In the genomic region with DNA sequence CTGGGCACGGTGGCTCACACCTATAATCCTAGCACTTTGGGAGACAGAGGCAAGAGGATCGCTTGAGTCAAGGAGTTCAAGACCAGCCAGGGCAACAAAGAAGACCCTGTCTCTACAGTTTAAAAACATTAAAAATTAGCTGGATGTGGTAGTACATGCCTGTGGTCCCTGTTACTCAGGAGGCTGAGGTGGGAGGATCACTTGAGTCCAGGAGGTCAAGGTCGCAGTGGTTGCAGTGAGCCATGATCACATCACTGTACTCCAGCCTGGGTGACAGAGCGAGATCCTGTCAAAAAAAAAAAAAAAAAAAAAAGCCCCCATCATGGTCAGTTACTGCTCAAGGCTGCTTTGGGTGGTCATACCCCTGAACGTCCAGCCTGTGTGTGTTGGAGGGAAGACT, we compare ENCODE assay signal across 11 cellular contexts. TPM values are rescaled to one million over a fixed set of nuclear protein-coding genes. Genes with fewer than 3 reads are reported as not detected.
"Had no signal": no experiment of that assay in that cellular context is flagged by ENCODE, and none has a peak within 500 bp of the region (broad histone marks: within the 10 kb centered on the region; RNA-seq: fewer than 3 reads in every experiment).

No MANE protein-coding gene starts in this region.

- H2AFZ ChIP-seq: GM23248, GM23338 had no signal

- H3K9me3 Mint-ChIP-seq: HFFc6 had no signal

- H3K4me3 Mint-ChIP-seq: GM23338, H9, HFFc6 had no signal

- H3K27ac Mint-ChIP-seq: GM23338, H9, HFFc6 had no signal

- H3K4me3 ChIP-seq: GM23248, GM23338, HAP-1 had no signal

- H3K4me2 ChIP-seq: GM23338 had no signal

- H3K27ac ChIP-seq: GM23248 had no signal

- H3K4me1 ChIP-seq: HAP-1 had no signal

- DNase-seq: GM23248, GOT3, H7, H9, HCEC 1CT, HFFc6 had no signal

- H3K36me3 ChIP-seq: HAP-1 had no signal

- H3K9me3 ChIP-seq: HAP-1 had no signal

- H3K9ac ChIP-seq: GM23248 had no signal

- ATAC-seq: GM23338, HCT116 had no signal

- FAIRE-seq: H54 had no signal

RNA-seq across cellular contexts. Expression of a gene that starts 55.8 kb away (rescaled TPM):
- total RNA-seq: GM23248, H4 had no signal
- polyA plus RNA-seq: GM23248, GM23338 had no signal
